27 cellular contexts compared by ENCODE assay signal in genomic region chr7:148274118-148274517, GRCh38.
DNase-seq lines count a peak whose midpoint lies in the region; ATAC-seq, FAIRE-seq and TF ChIP-seq lines count a peak whose summit lies in the region.
"Had no signal": no experiment of that assay in that cellular context is flagged by ENCODE, and none has a peak within 500 bp of the region (broad histone marks: within the 10 kb centered on the region; RNA-seq: fewer than 3 reads in every experiment).

No MANE protein-coding gene starts in this region.

- no peak overlapping the region for H3K27ac ChIP-seq in K562 (ENCODE audit: extremely low read depth, low read depth, low read length)
- H3K27ac ChIP-seq: BLaER1 had no signal

- 0% methylated on average over 3 of the region's 3 CpGs for WGBS in K562 (ENCODE audit: insufficient coverage, low coverage, missing lambda C conversion rate)

- no peaks in the 10 kb centered on the region for H3K9me3 ChIP-seq in T-helper 17 cell (ENCODE audit: control insufficient read depth, low read length, poor library complexity, severe bottlenecking)
- H3K9me3 ChIP-seq in K562 (replicated peaks; ENCODE audit: control insufficient read depth, insufficient read depth, low read depth, low read length), result no peaks in the 10 kb centered on the region
- H3K9me3 ChIP-seq: BE2C, BLaER1 had no signal

- H3K4me3 ChIP-seq in K562, result no peak overlapping the region
- H3K4me3 ChIP-seq: BLaER1, GM12878 had no signal

- H3K4me2 ChIP-seq in K562 (ENCODE audit: insufficient read depth, low read length), result no peak overlapping the region
- H3K4me2 ChIP-seq: BLaER1 had no signal

- H3K9ac ChIP-seq in K562 (ENCODE audit: insufficient read depth in 1 of 2, low read depth in 2 of 2, low read length in 2 of 2), result no peak overlapping the region
- H3K9ac ChIP-seq: BLaER1 had no signal

- TF ChIP-seq CTCF in K562 (IDR thresholded peaks at IDR 0.05 in 2 of 3, conservative IDR thresholded peaks at IDR 0.05 in 1 of 3; ENCODE audit: insufficient read depth in 2 of 3, low read depth in 1 of 3, low read length in 3 of 3), result no peak

- H3K27ac Mint-ChIP-seq in T-helper 17 cell, result peak overlapping the region; percentile 0
- H3K27ac Mint-ChIP-seq: CD14-positive monocyte; CD4-positive, alpha-beta memory T cell; CD4-positive, CD25-positive, alpha-beta regulatory T cell; CD8-positive, alpha-beta memory T cell had no signal

- TF ChIP-seq EP300 in K562 (IDR thresholded peaks at IDR 0.05; ENCODE audit: low read length), result no peak

- in situ Hi-C loops in K562 (cut with MboI), result no loop called here

- H3K36me3 Mint-ChIP-seq in T-helper 17 cell (ENCODE audit: low read depth), result peaks cover 4% of the 10 kb centered on the region
- H3K36me3 Mint-ChIP-seq: CD14-positive monocyte; CD4-positive, alpha-beta memory T cell; CD4-positive, CD25-positive, alpha-beta regulatory T cell; CD8-positive, alpha-beta memory T cell had no signal

- FAIRE-seq in K562 (lab: Jason Lieb, UNC), result no peak
- FAIRE-seq: A204.1, GM12878, GM12892, GM18507, GM19239 had no signal

- POLR2A ChIA-PET in K562 (lab: Yijun Ruan, JAX), result no interaction called here

- CTCF ChIA-PET in K562 (lab: Yijun Ruan, JAX; ENCODE audit: low intra/inter-chr PET ratio), result no interaction called here

- BruUV-seq in K562 (replicated peaks; lab: Mats Ljungman, UMichigan), result no TSS peak

- DNase-seq in T-helper 17 cell (no peak), K562 (ENCODE audit: extremely low read depth in 1 of 4, low spot score in 3 of 4) (no peak), ureter (ENCODE audit: low spot score) (peak; percentile 9), retina (no peak)
- DNase-seq: 8988T; ACHN; BE2C; C1 segment of cervical spinal cord; CD4-positive, alpha-beta memory T cell; CD4-positive, CD25-positive, alpha-beta regulatory T cell; CD8-positive, alpha-beta memory T cell; COR-L47; DMS 273 treated with DMSO at 0.1 percent for 48 hours; DMS153; DMS53; DMS79; DND-41; EL; GDM1 had no signal

- H4K20me1 ChIP-seq in K562 (replicated peaks; ENCODE audit: control insufficient read depth, insufficient read depth, low read length), result no peaks in the 10 kb centered on the region
- H4K20me1 ChIP-seq: BLaER1 had no signal

- H3K4me1 Mint-ChIP-seq in T-helper 17 cell, result peaks cover 14% of the 10 kb centered on the region
- H3K4me1 Mint-ChIP-seq: CD14-positive monocyte had no signal

- no peaks in the 10 kb centered on the region for H3K4me1 ChIP-seq in K562 (replicated peaks in 1 of 2; ENCODE audit: control insufficient read depth in 2 of 2, insufficient read depth in 2 of 2, low read length in 2 of 2)
- H3K4me1 ChIP-seq: BE2C had no signal

- peaks cover 5 to 13% of the 10 kb centered on the region in 2 experiments; a peak in 3 of 5 replicates for H3K27me3 ChIP-seq in K562 (ENCODE audit: control insufficient read depth in 2 of 2, insufficient read depth in 2 of 2, low read length in 2 of 2)
- H3K27me3 ChIP-seq: BE2C, BLaER1 had no signal

- no peaks in the 10 kb centered on the region for H3K9me1 ChIP-seq in K562 (ENCODE audit: control insufficient read depth, insufficient read depth, low read length)

- H3K79me2 ChIP-seq in K562 (ENCODE audit: control insufficient read depth, insufficient read depth, low read length), result no peaks in the 10 kb centered on the region

- H2AFZ ChIP-seq in K562 (ENCODE audit: low read depth, low read length), result no peak overlapping the region

- no peak for TF ChIP-seq RAD21 in K562 (CRISPR knock-in tag; conservative IDR thresholded peaks at IDR 0.05 in 1 of 2, IDR thresholded peaks at IDR 0.05 in 1 of 2)

- intact Hi-C loops in K562 (cut with micrococcal nuclease), result no loop called here

- ATAC-seq in T-helper 17 cell (no peak), K562 (no peak), GM18909 (IDR thresholded peaks at IDR 0.05; ENCODE audit: poor library complexity, unreplicated experiment) (no peak)
- ATAC-seq: GM12878 had no signal

- H3K4me3 Mint-ChIP-seq in T-helper 17 cell, result no peak overlapping the region
- H3K4me3 Mint-ChIP-seq: CD14-positive monocyte; CD4-positive, alpha-beta memory T cell; CD4-positive, CD25-positive, alpha-beta regulatory T cell; CD8-positive, alpha-beta memory T cell had no signal

- peaks cover 37% of the 10 kb centered on the region for H3K27me3 Mint-ChIP-seq in T-helper 17 cell

- TF ChIP-seq POLR2A in K562 (conservative IDR thresholded peaks at IDR 0.05), result no peak

- no peaks in the 10 kb centered on the region for H3K36me3 ChIP-seq in K562 (ENCODE audit: control insufficient read depth, insufficient read depth, low read length)
- H3K36me3 ChIP-seq: BE2C, BLaER1 had no signal

TF ChIP-seq in K562, 482 proteins besides CTCF, POLR2A, EP300 and RAD21:
- TF ChIP-seq SNAPC5 (CRISPR knock-in tag; IDR thresholded peaks at IDR 0.05) (no peak), ZNF12 (CRISPR knock-in tag; IDR thresholded peaks at IDR 0.05) (0 out of 2 replicates have a peak, but pooled peaks have one; percentile 69)
